8 cellular contexts compared by ENCODE assay signal in the genomic region with DNA sequence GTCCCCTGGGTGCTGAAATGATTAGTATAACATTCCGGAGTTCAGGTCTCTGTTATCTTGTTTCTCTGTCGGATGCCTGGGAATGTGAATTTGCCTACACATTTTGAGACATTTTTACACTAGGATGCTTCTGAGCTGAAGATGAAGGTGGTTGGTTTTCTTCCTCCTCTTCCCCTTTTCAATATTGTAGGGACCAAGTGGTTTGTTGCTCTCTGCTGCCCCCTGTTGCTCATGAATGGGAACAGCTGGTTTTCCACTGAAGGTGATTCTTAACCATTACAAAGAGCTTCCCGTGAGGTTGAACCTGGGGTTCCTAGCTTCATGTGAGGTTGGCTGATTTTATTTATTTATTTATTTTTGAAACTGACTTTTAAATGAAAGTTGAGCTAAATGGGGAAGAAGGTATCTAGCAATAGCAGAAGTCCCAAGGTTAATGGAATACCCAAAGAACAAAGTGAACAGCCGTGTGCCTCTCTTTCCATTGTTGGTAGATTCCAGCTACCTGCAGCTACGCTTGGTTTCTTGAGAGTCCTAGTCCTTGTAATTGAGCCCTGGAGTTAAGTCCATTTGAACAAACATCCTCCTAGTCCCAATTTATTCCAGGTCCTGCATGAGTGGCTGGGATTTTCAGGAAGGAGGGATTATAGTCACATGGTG.
A peak's percentile ranks its signal among the peaks of the same experiment; 100 is the strongest.
DNase-seq lines count a peak whose midpoint lies in the region; ATAC-seq and TF ChIP-seq lines count a peak whose summit lies in the region.

No MANE protein-coding gene starts in this region.

- intact Hi-C loops in CD8-positive, alpha-beta T cell (cut with DNase I, micrococcal nuclease) = no loop called here

- no peak overlapping the region for H3K4me3 Mint-ChIP-seq in CD8-positive, alpha-beta T cell

- H3K27ac ChIP-seq in OCI-LY3 (ENCODE audit: low read length) (no peak overlapping the region), parathyroid adenoma (no peak overlapping the region)
- no peak overlapping the region for H3K27ac ChIP-seq in CD8-positive, alpha-beta T cell (ENCODE audit: low read depth, low read length)

- no peaks in the 10 kb centered on the region for H4K20me1 ChIP-seq in OCI-LY3 (ENCODE audit: insufficient read depth, low read length)

- H3K4me1 ChIP-seq in OCI-LY3 (ENCODE audit: low read length) = no peaks in the 10 kb centered on the region
- H3K4me1 ChIP-seq in parathyroid adenoma = no peaks in the 10 kb centered on the region
- no peaks in the 10 kb centered on the region for H3K4me1 ChIP-seq in CD8-positive, alpha-beta T cell (ENCODE audit: insufficient read depth, low read length)

- H3K27me3 Mint-ChIP-seq in CD8-positive, alpha-beta T cell (ENCODE audit: low read depth) = no peaks in the 10 kb centered on the region

- H3K4me3 ChIP-seq in GM12875 (ENCODE audit: low read depth, low read length) (no peak overlapping the region), OCI-LY3 (ENCODE audit: low read length) (no peak overlapping the region), parathyroid adenoma (ENCODE audit: low read depth, low read length) (no peak overlapping the region)
- no peak overlapping the region for H3K4me3 ChIP-seq in CD8-positive, alpha-beta T cell (ENCODE audit: low read depth, low read length)

- peak in 8 of 14 donors; percentile 1 to 65 (median 6) for DNase-seq in C1 segment of cervical spinal cord (lab: John Stamatoyannopoulos, UW)
- peak; percentile 56 for DNase-seq in ecto neural progenitor cell (ENCODE audit: low spot score)
- DNase-seq in NCI-H524 treated with DMSO at 0.1 percent for 48 hours (lab: John Stamatoyannopoulos, UW) = no peak
- DNase-seq in CD8-positive, alpha-beta T cell = no peak

- H3K79me2 ChIP-seq in OCI-LY3 (ENCODE audit: low read length) (no peaks in the 10 kb centered on the region), parathyroid adenoma (no peaks in the 10 kb centered on the region)

- TF ChIP-seq CTCF in GM12875 (IDR thresholded peaks at IDR 0.05; ENCODE audit: borderline replicate concordance, insufficient read depth, low read depth, low read length) (peak; percentile 44), OCI-LY3 (IDR thresholded peaks at IDR 0.05; ENCODE audit: low read depth, low read length) (peak; percentile 75), parathyroid adenoma (IDR thresholded peaks at IDR 0.05) (peak; percentile 65)
- TF ChIP-seq CTCF in CD8-positive, alpha-beta T cell (IDR thresholded peaks at IDR 0.05) = no peak

- H3K36me3 Mint-ChIP-seq in CD8-positive, alpha-beta T cell = no peaks in the 10 kb centered on the region

- POLR2A ChIA-PET in CD8-positive, alpha-beta T cell (lab: Charles Lee) = no interaction called here

- no peaks in the 10 kb centered on the region for H3K27me3 ChIP-seq in OCI-LY3 (ENCODE audit: low read depth, low read length)
- H3K27me3 ChIP-seq in parathyroid adenoma (ENCODE audit: control insufficient read depth, insufficient read depth, low read length) = no peaks in the 10 kb centered on the region
- no peaks in the 10 kb centered on the region for H3K27me3 ChIP-seq in CD8-positive, alpha-beta T cell (ENCODE audit: insufficient read depth, low read length)

- H2AFZ ChIP-seq in OCI-LY3 (ENCODE audit: low read depth, low read length) (no peak overlapping the region), parathyroid adenoma (no peak overlapping the region)

- CTCF ChIA-PET in CD8-positive, alpha-beta T cell (lab: Charles Lee) = interaction anchor here (0.7 kb wide), 1 partner anchor 11 kb away, joined by 3 read pairs; no protein-coding TSS in a partner anchor

- H3K9me3 Mint-ChIP-seq in CD8-positive, alpha-beta T cell = peaks cover 3% of the 10 kb centered on the region

- no peaks in the 10 kb centered on the region for H3K36me3 ChIP-seq in OCI-LY3 (replicated peaks; ENCODE audit: low read depth, low read length)
- H3K36me3 ChIP-seq in parathyroid adenoma (ENCODE audit: control insufficient read depth, insufficient read depth, low read length) = no peaks in the 10 kb centered on the region
- no peaks in the 10 kb centered on the region for H3K36me3 ChIP-seq in CD8-positive, alpha-beta T cell (ENCODE audit: insufficient read depth, low read length)

- no peak overlapping the region for H3K27ac Mint-ChIP-seq in CD8-positive, alpha-beta T cell

- H3K4me2 ChIP-seq in OCI-LY3 (ENCODE audit: low read length) = no peak overlapping the region
- no peak overlapping the region for H3K4me2 ChIP-seq in parathyroid adenoma (ENCODE audit: low read length)

- H3K4me1 Mint-ChIP-seq in CD8-positive, alpha-beta T cell (ENCODE audit: low read depth) = no peaks in the 10 kb centered on the region

- H3K9ac ChIP-seq in OCI-LY3 (ENCODE audit: low read length) (no peak overlapping the region), parathyroid adenoma (no peak overlapping the region)

- no peaks in the 10 kb centered on the region for H3K9me3 ChIP-seq in OCI-LY3 (ENCODE audit: insufficient read depth, low read length)
- H3K9me3 ChIP-seq in parathyroid adenoma (ENCODE audit: control insufficient read depth, low read length) = no peaks in the 10 kb centered on the region
- no peaks in the 10 kb centered on the region for H3K9me3 ChIP-seq in CD8-positive, alpha-beta T cell (ENCODE audit: low read length)

- no peak for ATAC-seq in CD8-positive, alpha-beta T cell
- no peak for ATAC-seq in HG03108 (IDR thresholded peaks at IDR 0.05; ENCODE audit: unreplicated experiment)

Comparison
In these comparisons a context has a peak if more than half of its experiments do, and no peak if none do; other contexts are left out.
1. DNase-seq: peak in C1 segment of cervical spinal cord (8 of 14) and ecto neural progenitor cell (single experiment); none in NCI-H524 treated with DMSO at 0.1 percent for 48 hours (single experiment) and CD8-positive, alpha-beta T cell (0 of 7).